ENCODE assay signal across 1 cellular context in genomic region chr1:164575356-164575755, GRCh38.
TF ChIP-seq lines count a peak whose summit lies in the region.

No MANE protein-coding gene starts in this region.

TF ChIP-seq in H1, 55 proteins besides CTCF, POLR2A, EP300 and RAD21:
- TF ChIP-seq JUND (IDR thresholded peaks at IDR 0.05; ENCODE audit: low read length) (no peak), SP1 (IDR thresholded peaks at IDR 0.05; ENCODE audit: low read depth, low read length) (0 out of 2 replicates have a peak, but pooled peaks have one; percentile 15)
